ENCODE assay signal across 1 cellular context in genomic region chr1:70043806-70044205, GRCh38.
A peak's percentile ranks its signal among the peaks of the same experiment; 100 is the strongest.
TF ChIP-seq lines count a peak whose summit lies in the region.

No MANE protein-coding gene starts in this region.

TF ChIP-seq in K562, 482 proteins besides CTCF, POLR2A, EP300 and RAD21 (continued from another document and continues in another):
- TF ChIP-seq MGA (IDR thresholded peaks at IDR 0.05) (peak; percentile 76), ZKSCAN1 (IDR thresholded peaks at IDR 0.05; ENCODE audit: low read depth, low read length) (no peak), E2F3 (CRISPR knock-in tag; IDR thresholded peaks at IDR 0.05) (no peak), TFE3 (CRISPR knock-in tag; IDR thresholded peaks at IDR 0.05) (peak; percentile 80), CXXC5 (CRISPR knock-in tag; IDR thresholded peaks at IDR 0.05) (peak; percentile 59), ZNF23 (CRISPR knock-in tag; IDR thresholded peaks at IDR 0.05) (peak; percentile 42), RFX7 (CRISPR knock-in tag; IDR thresholded peaks at IDR 0.05) (no peak), NFIX (CRISPR knock-in tag; IDR thresholded peaks at IDR 0.05; ENCODE audit: low read depth) (peak; percentile 7; the same call in 1 of the 2 replicates), SMARCE1 (IDR thresholded peaks at IDR 0.05) (no peak), BRD4 (IDR thresholded peaks at IDR 0.05) (no peak), NFIC (IDR thresholded peaks at IDR 0.05) (peak; percentile 51), CREBBP (IDR thresholded peaks at IDR 0.05; ENCODE audit: low read depth, low read length) (no peak), ZNF174 (CRISPR knock-in tag; IDR thresholded peaks at IDR 0.05) (no peak), ZNF354B (CRISPR knock-in tag; IDR thresholded peaks at IDR 0.05) (peak; percentile 56; the same call in 1 of the 2 replicates), MLX (CRISPR knock-in tag; conservative IDR thresholded peaks at IDR 0.05) (no peak), ZNF165 (CRISPR knock-in tag; IDR thresholded peaks at IDR 0.05; ENCODE audit: borderline replicate concordance) (peak; percentile 78; the same call in 1 of the 2 replicates), ZNF121 (CRISPR knock-in tag; conservative IDR thresholded peaks at IDR 0.05) (no peak), TOE1 (IDR thresholded peaks at IDR 0.05; ENCODE audit: borderline replicate concordance) (no peak), TOE1 (CRISPR knock-in tag; IDR thresholded peaks at IDR 0.05; ENCODE audit: borderline replicate concordance, low read depth) (no peak), STAT6 (CRISPR knock-in tag; IDR thresholded peaks at IDR 0.05) (no peak), VEZF1 (CRISPR knock-in tag; IDR thresholded peaks at IDR 0.05) (0 out of 2 replicates have a peak, but pooled peaks have one; percentile 20), DMBX1 (CRISPR knock-in tag; IDR thresholded peaks at IDR 0.05; ENCODE audit: borderline replicate concordance) (peak; percentile 75; the same call in 1 of the 2 replicates), HMGXB4 (CRISPR knock-in tag; IDR thresholded peaks at IDR 0.05) (no peak), TCF15 (CRISPR knock-in tag; IDR thresholded peaks at IDR 0.05) (no peak), ZNF766 (CRISPR knock-in tag; conservative IDR thresholded peaks at IDR 0.05) (0 out of 2 replicates have a peak, but pooled peaks have one; percentile 41), ZNF644 (tag; IDR thresholded peaks at IDR 0.05; ENCODE audit: low read depth) (peak; percentile 76; the same call in 1 of the 2 replicates), HDAC3 (IDR thresholded peaks at IDR 0.05; ENCODE audit: borderline replicate concordance, partially characterized antibody) (no peak), FOXA3 (CRISPR knock-in tag; conservative IDR thresholded peaks at IDR 0.05 in 1 of 2, IDR thresholded peaks at IDR 0.05 in 1 of 2) (0 out of 4 replicates have a peak, but pooled peaks of 1 of the 2 experiments have one; percentile 19), SREBF2 (CRISPR knock-in tag; IDR thresholded peaks at IDR 0.05) (no peak), CEBPB (tag; IDR thresholded peaks at IDR 0.05) (no peak), ZBTB11 (CRISPR knock-in tag; IDR thresholded peaks at IDR 0.05) (peak in 1 of 3 experiments; percentile 63; a peak in 2 of 6 replicates), ZBTB17 (CRISPR knock-in tag; IDR thresholded peaks at IDR 0.05) (peak; percentile 76; the same call in 1 of the 2 replicates), ZC3H8 (IDR thresholded peaks at IDR 0.05) (no peak)
